11 cellular contexts compared by ENCODE assay signal in genomic region chr12:116524964-116525379, GRCh38. TPM values are rescaled to one million over a fixed set of nuclear protein-coding genes. Genes with fewer than 3 reads are reported as not detected.
DNase-seq lines count a peak whose midpoint lies in the region; ATAC-seq, FAIRE-seq and TF ChIP-seq lines count a peak whose summit lies in the region.
"Had no signal": no experiment of that assay in that cellular context is flagged by ENCODE, and none has a peak within 500 bp of the region (broad histone marks: within the 10 kb centered on the region; RNA-seq: fewer than 3 reads in every experiment).

No MANE protein-coding gene starts in this region.

- POLR2A ChIA-PET in MCF 10A (lab: Yijun Ruan, JAX), result interaction anchor here (0.8 to 2.4 kb wide), 5 partner anchors 9 to 178 kb away, joined by 3 to 13 read pairs (median 4); partner anchors contain the start of gene MAP1LC3B2

- peak in 1 of 2 donors; percentile 70 for DNase-seq in cardiac muscle cell (ENCODE audit: low read depth in 1 of 2, low spot score in 1 of 2)
- DNase-seq in Right ventricle myocardium inferior (ENCODE audit: missing footprints), result no peak
- peak; percentile 75 for DNase-seq in MCF 10A (ENCODE audit: unreplicated experiment)
- peak; percentile 12 for DNase-seq in kidney
- peak; percentile 51 to 60 for DNase-seq in uterus
- DNase-seq in dedifferentiated amniotic fluid mesenchymal stem cell (ENCODE audit: extremely low spot score), result no peak
- DNase-seq: NCI-H146, SHP77 had no signal

- TF ChIP-seq POLR2A in uterus (IDR thresholded peaks at IDR 0.05), result no peak

- peak; percentile 21 for TF ChIP-seq CTCF in cardiac muscle cell (IDR thresholded peaks at IDR 0.05; ENCODE audit: low read depth, low read length)
- TF ChIP-seq CTCF in MCF 10A (IDR thresholded peaks at IDR 0.05; ENCODE audit: unreplicated experiment), result no peak
- no peak for TF ChIP-seq CTCF in kidney (IDR thresholded peaks at IDR 0.05; ENCODE audit: borderline replicate concordance, extremely low read depth, insufficient read depth)
- peak in 1 of 4 experiments; percentile 22 for TF ChIP-seq CTCF in uterus (IDR thresholded peaks at IDR 0.05)

- no peak overlapping the region for H3K9ac ChIP-seq in kidney (ENCODE audit: low read length in 2 of 2)

- H3K36me3 Mint-ChIP-seq in MCF 10A (ENCODE audit: insufficient read depth, unreplicated experiment), result no peaks in the 10 kb centered on the region

- H3K4me3 Mint-ChIP-seq in MCF 10A (ENCODE audit: unreplicated experiment), result peak overlapping the region; percentile 63

- H3K27me3 ChIP-seq in cardiac muscle cell, result no peaks in the 10 kb centered on the region
- H3K27me3 ChIP-seq in uterus, result no peaks in the 10 kb centered on the region
- H3K27me3 ChIP-seq: colonic mucosa had no signal

- no peak for FAIRE-seq in kidney (lab: Jason Lieb, UNC)

- H3K36me3 ChIP-seq in cardiac muscle cell (no peaks in the 10 kb centered on the region), kidney (ENCODE audit: control insufficient read depth in 1 of 2, insufficient read depth in 2 of 2, low read length in 2 of 2) (no peaks in the 10 kb centered on the region), uterus (no peaks in the 10 kb centered on the region)
- H3K36me3 ChIP-seq: colonic mucosa had no signal

- H3K27ac ChIP-seq in cardiac muscle cell, result no peak overlapping the region
- no peak overlapping the region for H3K27ac ChIP-seq in kidney (ENCODE audit: low read depth in 2 of 2, low read length in 2 of 2)
- H3K27ac ChIP-seq in uterus, result peak overlapping the region; percentile 80 to 86
- H3K27ac ChIP-seq: colonic mucosa had no signal

- intact Hi-C loops in Right ventricle myocardium inferior (cut with DNase I), result no loop called here
- intact Hi-C loops in MCF 10A (cut with micrococcal nuclease), result loop anchor here (2.0 to 10.0 kb wide), 2 partner anchors 34 to 250 kb away; partner anchors contain the start of genes MAP1LC3B2 and MED13L
- intact Hi-C loops in kidney (cut with DNase I), result no loop called here
- intact Hi-C loops in uterus (cut with DNase I; ENCODE audit: low total_unique reads), result no loop called here

- no peaks in the 10 kb centered on the region for H3K27me3 Mint-ChIP-seq in MCF 10A (ENCODE audit: insufficient read depth, unreplicated experiment)

- no TSS peak for BruUV-seq in MCF 10A (replicated peaks; lab: Mats Ljungman, UMichigan)

- ATAC-seq in Right ventricle myocardium inferior (no peak), GM21723 (IDR thresholded peaks at IDR 0.05; ENCODE audit: unreplicated experiment) (no peak), GM19395 (IDR thresholded peaks at IDR 0.05; ENCODE audit: unreplicated experiment) (no peak)

- H3K27ac Mint-ChIP-seq in MCF 10A (ENCODE audit: low read depth, unreplicated experiment), result peak overlapping the region; percentile 81

- H3K9me3 ChIP-seq in cardiac muscle cell (ENCODE audit: low read depth), result no peaks in the 10 kb centered on the region
- H3K9me3 ChIP-seq in kidney (ENCODE audit: control insufficient read depth in 1 of 2, low read length in 2 of 2), result no peaks in the 10 kb centered on the region
- no peaks in the 10 kb centered on the region for H3K9me3 ChIP-seq in uterus
- H3K9me3 ChIP-seq: colonic mucosa had no signal

- H3K4me1 ChIP-seq in cardiac muscle cell (ENCODE audit: low read depth) (peaks cover 11% of the 10 kb centered on the region), kidney (ENCODE audit: control insufficient read depth in 1 of 2, insufficient read depth in 1 of 2, low read depth in 1 of 2, low read length in 2 of 2) (no peaks in the 10 kb centered on the region), uterus (peaks cover 8 to 15% of the 10 kb centered on the region in 2 donors)
- H3K4me1 ChIP-seq: colonic mucosa had no signal

- H3K4me3 ChIP-seq in cardiac muscle cell (no peak overlapping the region), kidney (ENCODE audit: low read length in 2 of 2) (no peak overlapping the region), uterus (peak overlapping the region in 1 of 2 donors; percentile 8)
- H3K4me3 ChIP-seq: colonic mucosa had no signal

- CTCF ChIA-PET in MCF 10A (lab: Yijun Ruan, JAX), result interaction anchor here (1.0 kb wide), 1 partner anchor 20 kb away, joined by 3 read pairs; no protein-coding TSS in a partner anchor

- peaks cover 48% of the 10 kb centered on the region for H3K4me1 Mint-ChIP-seq in MCF 10A (ENCODE audit: insufficient read depth, unreplicated experiment)

- H3K9me3 Mint-ChIP-seq in MCF 10A (ENCODE audit: unreplicated experiment), result no peaks in the 10 kb centered on the region

RNA-seq across cellular contexts. Expression of gene MAP1LC3B2, which starts 34.2 kb away (rescaled TPM):
- total RNA-seq in cardiac muscle cell, result 2.3 and 2.4 TPM in 2 replicates
- 7.2 and 14.9 TPM in 2 replicates for polyA plus RNA-seq in cardiac muscle cell
- 3.5 TPM for total RNA-seq in Right ventricle myocardium inferior
- total RNA-seq in MCF 10A (2022), result 3.4 and 5.1 TPM in 2 replicates
- 2.1 TPM for total RNA-seq in kidney
- polyA plus RNA-seq in kidney (ENCODE audit: insufficient read depth, low read depth, low replicate concordance), result 4.5 TPM
- total RNA-seq in uterus, result 1 to 10 TPM in 2 of 4 donors, not detected in 2; 1.8 to 3.6 TPM

Comparison
In these comparisons a context has a peak if more than half of its experiments do, and no peak if none do; other contexts are left out.
1. DNase-seq: peak in MCF 10A (single experiment), kidney (single experiment) and uterus (2 of 2); none in Right ventricle myocardium inferior (single experiment) and dedifferentiated amniotic fluid mesenchymal stem cell (single experiment).
2. H3K27ac ChIP-seq: peak in uterus (2 of 2); none in cardiac muscle cell (single experiment) and kidney (0 of 2).